In genomic region chr19:8460516-8461298, GRCh38 we compare ENCODE assay signal across 13 cellular contexts. TPM values are rescaled to one million over a fixed set of nuclear protein-coding genes. Genes with fewer than 3 reads are reported as not detected.
DNase-seq lines count a peak whose midpoint lies in the region; ATAC-seq and TF ChIP-seq lines count a peak whose summit lies in the region.
"Had no signal": no experiment of that assay in that cellular context is flagged by ENCODE, and none has a peak within 500 bp of the region (broad histone marks: within the 10 kb centered on the region; RNA-seq: fewer than 3 reads in every experiment).

No MANE protein-coding gene starts in this region.

- H3K4me3 ChIP-seq in ACC112 (ENCODE audit: low read depth, low read length) = peak overlapping the region; percentile 63; the same call in 1 of the 2 replicates
- peak overlapping the region; percentile 61 for H3K4me3 ChIP-seq in GM23248
- no peak overlapping the region for H3K4me3 ChIP-seq in brain microvascular endothelial cell (ENCODE audit: low read depth, low read length)
- H3K4me3 ChIP-seq: right lobe of liver had no signal

- peaks cover 3% of the 10 kb centered on the region for H3K27me3 Mint-ChIP-seq in nephron progenitor cell (ENCODE audit: low read depth, poor library complexity)
- H3K27me3 Mint-ChIP-seq: brain had no signal

- H2AFZ ChIP-seq in ACC112 (ENCODE audit: low read length, unreplicated experiment) (no peak overlapping the region), GM23248 (no peak overlapping the region)

- H3K27me3 ChIP-seq in ACC112 (ENCODE audit: insufficient read depth, low read length) = no peaks in the 10 kb centered on the region
- H3K27me3 ChIP-seq in GM23248 (replicated peaks; ENCODE audit: insufficient read depth) = no peaks in the 10 kb centered on the region
- no peaks in the 10 kb centered on the region for H3K27me3 ChIP-seq in brain microvascular endothelial cell (replicated peaks)
- H3K27me3 ChIP-seq: right lobe of liver had no signal

- WGBS in GM23248 (ENCODE audit: low coverage in 1 of 2, low lambda C conversion rate in 2 of 2, missing lambda C conversion rate in 2 of 2), 2 experiments = 43 to 48% methylated on average over 7 of the region's 7 CpGs

- H3K4me1 ChIP-seq in ACC112 (ENCODE audit: control insufficient read depth, insufficient read depth, low read length, unreplicated experiment) (peaks cover 27% of the 10 kb centered on the region), GM23248 (ENCODE audit: insufficient read depth) (peaks cover 32% of the 10 kb centered on the region)

- H3K9me3 ChIP-seq in GM23248 (ENCODE audit: low read depth) = no peaks in the 10 kb centered on the region
- H3K9me3 ChIP-seq: right lobe of liver had no signal

- H3K36me3 Mint-ChIP-seq in nephron progenitor cell (ENCODE audit: low read depth) = peaks cover 72% of the 10 kb centered on the region

- H3K4me3 Mint-ChIP-seq in nephron progenitor cell = no peak overlapping the region

- H3K4me2 ChIP-seq in GM23248 (ENCODE audit: unreplicated experiment) = peak overlapping the region; percentile 83

- H4K20me1 ChIP-seq in GM23248 (ENCODE audit: insufficient read depth) = peaks cover 31% of the 10 kb centered on the region

- peak overlapping the region; percentile 67 for H3K9ac ChIP-seq in GM23248

- no peak for ATAC-seq in HG03025 (IDR thresholded peaks at IDR 0.05; ENCODE audit: low FRiP score, unreplicated experiment)

- in situ Hi-C loops in GM23248 (cut with MboI) (no loop called here), brain microvascular endothelial cell (cut with HindIII; ENCODE audit: low pct_ligation_motif_present, low sequenced_read_pairs) (no loop called here), GM13977 (cut with MboI; ENCODE audit: low pct_unique_long_range_greater_than_20kb, low sequenced_read_pairs, unreplicated experiment) (no loop called here)

- TF ChIP-seq CTCF in brain microvascular endothelial cell (IDR thresholded peaks at IDR 0.05; ENCODE audit: low read depth, low read length, missing control alignments) (no peak), nephron progenitor cell (IDR thresholded peaks at IDR 0.05) (no peak), GM13977 (IDR thresholded peaks at IDR 0.05; ENCODE audit: extremely low read depth, insufficient read depth, missing control alignments) (no peak)

- H3K9me3 Mint-ChIP-seq in nephron progenitor cell = no peaks in the 10 kb centered on the region
- H3K9me3 Mint-ChIP-seq: brain had no signal

- peaks cover 46% of the 10 kb centered on the region for H3F3A ChIP-seq in GM23248 (ENCODE audit: insufficient read depth)

- H3K36me3 ChIP-seq in ACC112 (ENCODE audit: insufficient read depth, low read length) (peaks cover 9% of the 10 kb centered on the region), GM23248 (ENCODE audit: low read depth) (peaks cover 11% of the 10 kb centered on the region), brain microvascular endothelial cell (replicated peaks) (peaks cover 42% of the 10 kb centered on the region)

- DNase-seq in GM23248 (peak; percentile 61), brain microvascular endothelial cell (no peak), nephron progenitor cell (no peak), GM13977 (ENCODE audit: low spot score) (no peak), AG08396 (ENCODE audit: low spot score) (no peak), anterior cingulate cortex (lab: John Stamatoyannopoulos, UW) (no peak)
- DNase-seq: NCI-H748 treated with DMSO at 0.1 percent for 48 hours, right lobe of liver had no signal

- H3K79me2 ChIP-seq in ACC112 (ENCODE audit: control insufficient read depth, insufficient read depth, low read length, unreplicated experiment) (peaks cover 90% of the 10 kb centered on the region), GM23248 (ENCODE audit: insufficient read depth) (peaks cover 97% of the 10 kb centered on the region)

- H3K27ac ChIP-seq in ACC112 (ENCODE audit: low read depth, low read length) (peak overlapping the region; percentile 85), GM23248 (peak overlapping the region; percentile 89), brain microvascular endothelial cell (peak overlapping the region; percentile 84)

- no peaks in the 10 kb centered on the region for H3K9me2 ChIP-seq in GM23248 (ENCODE audit: insufficient read depth)

- peak overlapping the region; percentile 54 for H3K27ac Mint-ChIP-seq in nephron progenitor cell

- H3K4me1 Mint-ChIP-seq in nephron progenitor cell = peaks cover 56% of the 10 kb centered on the region

RNA-seq across cellular contexts. Expression of gene HNRNPM, which starts 15.9 kb away (rescaled TPM):
- 69.4 and 71.0 TPM in 2 replicates for total RNA-seq in GM23248 (2014; rRNA removed; shearing (Covaris generic))
- polyA plus RNA-seq in GM23248 (2016; fragmentation: Nextera tagmentation; extraction: Ambion mirVana) = 116 and 117 TPM in 2 replicates

RNA-seq across cellular contexts. Expression of gene PRAM1, which starts 41.7 kb away (rescaled TPM):
- not detected in 2 replicates for total RNA-seq in GM23248 (2014; rRNA removed; shearing (Covaris generic))
- polyA plus RNA-seq in GM23248 (2016; fragmentation: Nextera tagmentation; extraction: Ambion mirVana) = not detected in 2 replicates
- total RNA-seq: fibroblast of villous mesenchyme, HT-29 had no signal

RNA-seq across cellular contexts. Expression of gene MARCHF2, which starts 47.6 kb away (rescaled TPM):
- 64.2 and 87.4 TPM in 2 replicates for total RNA-seq in GM23248 (2014; rRNA removed; shearing (Covaris generic))
- polyA plus RNA-seq in GM23248 (2016; fragmentation: Nextera tagmentation; extraction: Ambion mirVana) = 33.1 and 33.4 TPM in 2 replicates

RNA-seq across cellular contexts. Expression of gene ZNF414, which starts 53.3 kb away (rescaled TPM):
- total RNA-seq in GM23248 (2014; rRNA removed; shearing (Covaris generic)) = 1.8 and 2.0 TPM in 2 replicates
- 13.0 and 13.8 TPM in 2 replicates for polyA plus RNA-seq in GM23248 (2016; fragmentation: Nextera tagmentation; extraction: Ambion mirVana)
